Comparison of ENCODE assay signal across 21 cellular contexts in genomic region chr6:142659661-142660060, GRCh38.
"Had no signal": no experiment of that assay in that cellular context is flagged by ENCODE, and none has a peak within 500 bp of the region (broad histone marks: within the 10 kb centered on the region; RNA-seq: fewer than 3 reads in every experiment).

No MANE protein-coding gene starts in this region.

- H3K36me3 ChIP-seq: neural progenitor cell, stomach, thyroid gland had no signal

- H3K27me3 ChIP-seq: neural progenitor cell, stomach, thyroid gland had no signal

- H3K27ac ChIP-seq: dorsolateral prefrontal cortex, neural progenitor cell, psoas muscle, skin epidermis, stomach, thyroid gland had no signal

- ATAC-seq: naive thymus-derived CD4-positive, alpha-beta T cell; psoas muscle; right cardiac atrium had no signal

- H3K4me3 Mint-ChIP-seq: immature natural killer cell; memory B cell; mesothelial cell of epicardium; naive thymus-derived CD4-positive, alpha-beta T cell; nephron; neural progenitor cell had no signal

- H3K4me1 ChIP-seq: neural progenitor cell, psoas muscle, stomach, thyroid gland had no signal

- H3K27ac Mint-ChIP-seq: immature natural killer cell; memory B cell; mesothelial cell of epicardium; naive thymus-derived CD4-positive, alpha-beta T cell; nephron; neural progenitor cell had no signal

- H3K4me2 ChIP-seq: neural progenitor cell had no signal

- H3K36me3 Mint-ChIP-seq: immature natural killer cell, neural progenitor cell had no signal

- H3K4me1 Mint-ChIP-seq: immature natural killer cell; memory B cell; mesothelial cell of epicardium; naive thymus-derived CD4-positive, alpha-beta T cell; nephron; neural progenitor cell had no signal

- H3K9ac ChIP-seq: neural progenitor cell had no signal

- H3K4me3 ChIP-seq: dorsolateral prefrontal cortex, lung, neural progenitor cell, psoas muscle, skin epidermis, stomach, thyroid gland had no signal

- DNase-seq: dorsolateral prefrontal cortex; effector CD4-positive, alpha-beta T cell; hypothalamus; immature natural killer cell; islet precursor cell; kidney glomerular epithelial cell; naive thymus-derived CD4-positive, alpha-beta T cell; psoas muscle; right cardiac atrium; stimulated activated CD4-positive, alpha-beta T cell treated with anti-CD3 and anti-CD28 coated beads, Interleukin-15, amount 100 ng/mL, for 24 hours; stimulated activated CD4-positive, alpha-beta T cell treated with anti-CD3 and anti-CD28 coated beads, Interleukin-2, amount 100 ng/mL, for 48 hours; stimulated activated naive CD4-positive, alpha-beta T cell; stomach; thyroid gland; trophoblast cell had no signal

- H3K27me3 Mint-ChIP-seq: naive thymus-derived CD4-positive, alpha-beta T cell had no signal
